ENCODE assay signal across 3 cellular contexts in the genomic region with DNA sequence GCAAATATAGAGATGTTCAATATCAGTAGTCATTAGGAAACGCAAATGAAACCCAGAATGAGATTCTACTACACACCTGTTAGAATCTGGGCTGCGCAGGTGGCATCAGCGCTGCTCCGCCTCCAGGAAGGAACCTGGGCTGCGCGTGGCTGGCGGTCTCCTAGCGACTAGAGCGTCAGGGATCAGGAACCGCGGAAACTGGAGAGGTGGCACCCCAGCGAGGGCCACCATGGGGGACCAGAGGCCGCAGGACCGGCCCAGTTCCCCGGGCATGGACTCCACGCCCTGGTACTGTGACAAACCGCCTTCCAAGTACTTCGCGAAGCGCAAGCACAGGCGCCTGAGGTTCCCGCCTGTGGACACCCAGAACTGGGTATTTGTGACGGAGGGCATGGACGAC. TPM values are rescaled to one million over a fixed set of nuclear protein-coding genes. Genes with fewer than 3 reads are reported as not detected.
"Had no signal": no experiment of that assay in that cellular context is flagged by ENCODE, and none has a peak within 500 bp of the region (broad histone marks: within the 10 kb centered on the region; RNA-seq: fewer than 3 reads in every experiment).

A gene (plus strand): TSS at position 185 of the 400 bp plus-strand sequence. CDS start 45 bp downstream, at position 230.

RNA-seq across cellular contexts. Expression of the gene that starts here (rescaled TPM):
- total RNA-seq: M059J, MCF 10A, NCI-H460 had no signal
